In genomic region chr12:49032679-49033447, GRCh38 we compare ENCODE assay signal across 2 cellular contexts.
TF ChIP-seq lines count a peak whose summit lies in the region.

No MANE protein-coding gene starts in this region.

TF ChIP-seq in K562, 482 proteins besides CTCF, POLR2A, EP300 and RAD21:
- TF ChIP-seq MYNN (IDR thresholded peaks at IDR 0.05) (0 out of 2 replicates have a peak, but pooled peaks have one; percentile 27), MYNN (CRISPR knock-in tag; IDR thresholded peaks at IDR 0.05) (no peak), GABPB2 (CRISPR knock-in tag; conservative IDR thresholded peaks at IDR 0.05) (no peak)

TF ChIP-seq in GM23338, 12 proteins besides CTCF, POLR2A, EP300 and RAD21:
- no peak for TF ChIP-seq NANOG (IDR thresholded peaks at IDR 0.05; ENCODE audit: borderline replicate concordance)
- no peak for TF ChIP-seq JUNB (IDR thresholded peaks at IDR 0.05; ENCODE audit: unreplicated experiment)
- TF ChIP-seq POLR2AphosphoS5 (IDR thresholded peaks at IDR 0.05; ENCODE audit: low read depth) = no peak
- TF ChIP-seq ZNF331 (CRISPR knock-in tag; IDR thresholded peaks at IDR 0.05; ENCODE audit: low read depth) = no peak
- no peak for TF ChIP-seq ZNF114 (CRISPR knock-in tag; IDR thresholded peaks at IDR 0.05)
- no peak for TF ChIP-seq EZH2 (IDR thresholded peaks at IDR 0.05; ENCODE audit: low read depth, unreplicated experiment)
- TF ChIP-seq CREB1 (CRISPR knock-in tag; IDR thresholded peaks at IDR 0.05; ENCODE audit: low read depth) = no peak
- TF ChIP-seq ETS1 (IDR thresholded peaks at IDR 0.05) = no peak
- TF ChIP-seq STAT1 (IDR thresholded peaks at IDR 0.05; ENCODE audit: unreplicated experiment) = no peak
- no peak for TF ChIP-seq EZH2phosphoT487 (IDR thresholded peaks at IDR 0.05; ENCODE audit: unreplicated experiment)
- TF ChIP-seq ZNF462 (CRISPR knock-in tag; IDR thresholded peaks at IDR 0.05) = no peak
